Comparison of ENCODE assay signal across 11 cellular contexts in the genomic region with DNA sequence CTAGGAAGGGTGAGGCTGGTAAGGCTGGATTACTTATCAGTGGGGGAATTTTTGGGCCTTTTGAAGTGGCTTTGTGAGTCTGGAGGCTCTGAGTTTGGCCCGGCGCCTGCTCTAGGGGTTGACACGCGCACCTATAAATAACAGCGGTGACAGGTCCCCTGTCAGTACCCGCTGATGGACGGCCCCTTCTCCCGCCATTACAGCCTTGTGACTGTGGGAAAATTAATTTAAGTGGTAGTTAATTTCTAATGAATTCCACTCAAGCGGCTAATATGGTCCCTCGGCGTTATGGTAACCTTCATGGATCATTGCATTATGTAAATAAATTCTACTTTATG. TPM values are rescaled to one million over a fixed set of nuclear protein-coding genes. Genes with fewer than 3 reads are reported as not detected.
DNase-seq lines count a peak whose midpoint lies in the region; ATAC-seq and TF ChIP-seq lines count a peak whose summit lies in the region.
"Had no signal": no experiment of that assay in that cellular context is flagged by ENCODE, and none has a peak within 500 bp of the region (broad histone marks: within the 10 kb centered on the region; RNA-seq: fewer than 3 reads in every experiment).

No MANE protein-coding gene starts in this region.

- peak overlapping the region; percentile 92 for H2AFZ ChIP-seq in OCI-LY7 (ENCODE audit: low read length)

- TF ChIP-seq CTCF in OCI-LY7 (conservative IDR thresholded peaks at IDR 0.05; ENCODE audit: low read length) = no peak

- DNase-seq in stimulated activated naive CD8-positive, alpha-beta T cell treated with anti-CD3 and anti-CD28 coated beads, Interleukin-15, Interleukin-2, amounts not matched to agents 100 U/mL and 50 U/mL, for 24 hours = no peak
- DNase-seq in stimulated activated naive CD8-positive, alpha-beta T cell treated with anti-CD3 and anti-CD28 coated beads, Interleukin-15, amount 100 ng/mL, for 72 hours = no peak
- no peak for DNase-seq in OCI-LY7 (ENCODE audit: low spot score)
- DNase-seq in NCI-H82 (lab: John Stamatoyannopoulos, UW) = no peak
- no peak for DNase-seq in dermis blood vessel endothelial cell
- no peak for DNase-seq in SKM-1 treated with dmso at 0.1 percent for 144 hours (lab: John Stamatoyannopoulos, UW; ENCODE audit: unreplicated experiment)
- DNase-seq in NCI-H2081 treated with DMSO at 0.1 percent for 48 hours (lab: John Stamatoyannopoulos, UW) = no peak
- DNase-seq: activated CD4-positive, alpha-beta memory T cell treated with anti-CD3 and anti-CD28 coated beads for 36 hours; naive B cell had no signal

- H3K4me1 Mint-ChIP-seq in stimulated activated naive CD8-positive, alpha-beta T cell treated with anti-CD3 and anti-CD28 coated beads, Interleukin-15, amount 100 ng/mL, for 72 hours = peaks cover 53% of the 10 kb centered on the region

- no peaks in the 10 kb centered on the region for H3K9me3 Mint-ChIP-seq in stimulated activated naive CD8-positive, alpha-beta T cell treated with anti-CD3 and anti-CD28 coated beads, Interleukin-15, amount 100 ng/mL, for 72 hours
- H3K9me3 Mint-ChIP-seq: activated CD4-positive, alpha-beta memory T cell treated with anti-CD3 and anti-CD28 coated beads for 36 hours; naive B cell had no signal

- no peaks in the 10 kb centered on the region for H4K20me1 ChIP-seq in OCI-LY7 (ENCODE audit: insufficient read depth, low read length)

- CTCF ChIA-PET in OCI-LY7 (lab: Charles Lee; ENCODE audit: unreplicated experiment) = no interaction called here

- H3K4me3 ChIP-seq in OCI-LY7 (ENCODE audit: low read depth, low read length, poor library complexity, severe bottlenecking) = peak overlapping the region; percentile 61

- H3K27ac ChIP-seq in OCI-LY7 (ENCODE audit: low read depth, low read length, poor library complexity, severe bottlenecking) = no peak overlapping the region
- H3K27ac ChIP-seq: C4-2B had no signal

- peaks cover 28% of the 10 kb centered on the region for H3K4me1 ChIP-seq in OCI-LY7 (ENCODE audit: insufficient read depth, low read length, poor library complexity, severe bottlenecking)

- peak; percentile 55 for ATAC-seq in stimulated activated naive CD8-positive, alpha-beta T cell treated with anti-CD3 and anti-CD28 coated beads, Interleukin-15, Interleukin-2, amounts not matched to agents 100 U/mL and 50 U/mL, for 24 hours
- no peak for ATAC-seq in stimulated activated naive CD8-positive, alpha-beta T cell treated with anti-CD3 and anti-CD28 coated beads, Interleukin-15, amount 100 ng/mL, for 72 hours
- ATAC-seq in HG02938 (IDR thresholded peaks at IDR 0.05; ENCODE audit: unreplicated experiment) = peak; percentile 86

- no peaks in the 10 kb centered on the region for H3K36me3 ChIP-seq in OCI-LY7 (ENCODE audit: insufficient read depth, low read length)

- POLR2A ChIA-PET in OCI-LY7 (lab: Charles Lee) = interaction anchor here (1.4 to 1.7 kb wide), 2 partner anchors 10 to 18 kb away, joined by 3 to 4 read pairs; no protein-coding TSS in a partner anchor

- no TSS peak for BruUV-seq in OCI-LY7 (replicated peaks; lab: Mats Ljungman, UMichigan)

- H3K9me2 ChIP-seq in OCI-LY7 (ENCODE audit: insufficient read depth, low read length) = no peaks in the 10 kb centered on the region

- no peaks in the 10 kb centered on the region for H3K27me3 Mint-ChIP-seq in stimulated activated naive CD8-positive, alpha-beta T cell treated with anti-CD3 and anti-CD28 coated beads, Interleukin-15, amount 100 ng/mL, for 72 hours
- H3K27me3 Mint-ChIP-seq: activated CD4-positive, alpha-beta memory T cell treated with anti-CD3 and anti-CD28 coated beads for 36 hours had no signal

- H3K4me2 ChIP-seq in OCI-LY7 (ENCODE audit: low read length) = peak overlapping the region; percentile 77

- H3K4me3 Mint-ChIP-seq in stimulated activated naive CD8-positive, alpha-beta T cell treated with anti-CD3 and anti-CD28 coated beads, Interleukin-15, amount 100 ng/mL, for 72 hours = no peak overlapping the region
- H3K4me3 Mint-ChIP-seq: activated CD4-positive, alpha-beta memory T cell treated with anti-CD3 and anti-CD28 coated beads for 36 hours had no signal

- H3K27ac Mint-ChIP-seq in stimulated activated naive CD8-positive, alpha-beta T cell treated with anti-CD3 and anti-CD28 coated beads, Interleukin-15, amount 100 ng/mL, for 72 hours = peak overlapping the region in 1 of 2 donors; percentile 60
- H3K27ac Mint-ChIP-seq: activated CD4-positive, alpha-beta memory T cell treated with anti-CD3 and anti-CD28 coated beads for 36 hours had no signal

- intact Hi-C loops in OCI-LY7 (cut with micrococcal nuclease; ENCODE audit: unreplicated experiment) = no loop called here

- H3K9me3 ChIP-seq in OCI-LY7 (ENCODE audit: low read length) = no peaks in the 10 kb centered on the region

- H3K79me2 ChIP-seq in OCI-LY7 (ENCODE audit: insufficient read depth, low read depth, low read length) = no peaks in the 10 kb centered on the region

RNA-seq across cellular contexts. Expression of gene MRPL36, which starts 16.5 kb away (rescaled TPM):
- 82.5 and 91.7 TPM in 2 replicates for total RNA-seq in OCI-LY7 (2014; rRNA removed; shearing (Covaris generic))
- total RNA-seq in OCI-LY7 (2022) (78.6 and 93.8 TPM in 2 replicates), dermis blood vessel endothelial cell (32.2 and 36.9 TPM in 2 replicates)

RNA-seq across cellular contexts. Expression of gene NDUFS6, which starts 18.0 kb away (rescaled TPM):
- total RNA-seq in OCI-LY7 (2014; rRNA removed; shearing (Covaris generic)) = 41.5 and 52.7 TPM in 2 replicates
- 52.2 and 58.7 TPM in 2 replicates for total RNA-seq in OCI-LY7 (2022)
- total RNA-seq in dermis blood vessel endothelial cell = 39.6 and 48.5 TPM in 2 replicates
